ENCODE assay signal across 16 cellular contexts in genomic region chr18:56086176-56086575, GRCh38.
"Had no signal": no experiment of that assay in that cellular context is flagged by ENCODE, and none has a peak within 500 bp of the region (broad histone marks: within the 10 kb centered on the region; RNA-seq: fewer than 3 reads in every experiment).

No MANE protein-coding gene starts in this region.

- H3K9me3 ChIP-seq: colonic mucosa, heart right ventricle, ovary, right atrium auricular region, stomach had no signal

- H3K4me3 ChIP-seq: colonic mucosa, heart right ventricle, mucosa of descending colon, ovary, right atrium auricular region, sigmoid colon, stomach had no signal

- H3K27ac Mint-ChIP-seq: naive thymus-derived CD8-positive, alpha-beta T cell had no signal

- ATAC-seq: naive thymus-derived CD8-positive, alpha-beta T cell had no signal

- H3K27me3 Mint-ChIP-seq: naive thymus-derived CD8-positive, alpha-beta T cell had no signal

- H3K27me3 ChIP-seq: colonic mucosa, heart right ventricle, ovary, right atrium auricular region, sigmoid colon, stomach had no signal

- H3K4me1 ChIP-seq: colonic mucosa had no signal

- H3K27ac ChIP-seq: colonic mucosa, ovary, right atrium auricular region, sigmoid colon, stomach had no signal

- H3K36me3 ChIP-seq: colonic mucosa, heart right ventricle, ovary, right atrium auricular region, sigmoid colon, stomach had no signal

- DNase-seq: colonic mucosa; dermis blood vessel endothelial cell; heart right ventricle; hypothalamus; kidney glomerular epithelial cell; naive thymus-derived CD8-positive, alpha-beta T cell; small intestine; stimulated activated CD4-positive, alpha-beta T cell treated with anti-CD3 and anti-CD28 coated beads, Interleukin-12 subunit alpha, Interleukin-12 subunit beta, amount 100 ng/mL, for 4 hours; stimulated activated naive CD4-positive, alpha-beta T cell; stomach; trophoblast cell had no signal

- H3K36me3 Mint-ChIP-seq: naive thymus-derived CD8-positive, alpha-beta T cell had no signal

- H3K4me3 Mint-ChIP-seq: naive thymus-derived CD8-positive, alpha-beta T cell; neural crest cell had no signal
